Comparison of ENCODE assay signal across 11 cellular contexts in the genomic region with DNA sequence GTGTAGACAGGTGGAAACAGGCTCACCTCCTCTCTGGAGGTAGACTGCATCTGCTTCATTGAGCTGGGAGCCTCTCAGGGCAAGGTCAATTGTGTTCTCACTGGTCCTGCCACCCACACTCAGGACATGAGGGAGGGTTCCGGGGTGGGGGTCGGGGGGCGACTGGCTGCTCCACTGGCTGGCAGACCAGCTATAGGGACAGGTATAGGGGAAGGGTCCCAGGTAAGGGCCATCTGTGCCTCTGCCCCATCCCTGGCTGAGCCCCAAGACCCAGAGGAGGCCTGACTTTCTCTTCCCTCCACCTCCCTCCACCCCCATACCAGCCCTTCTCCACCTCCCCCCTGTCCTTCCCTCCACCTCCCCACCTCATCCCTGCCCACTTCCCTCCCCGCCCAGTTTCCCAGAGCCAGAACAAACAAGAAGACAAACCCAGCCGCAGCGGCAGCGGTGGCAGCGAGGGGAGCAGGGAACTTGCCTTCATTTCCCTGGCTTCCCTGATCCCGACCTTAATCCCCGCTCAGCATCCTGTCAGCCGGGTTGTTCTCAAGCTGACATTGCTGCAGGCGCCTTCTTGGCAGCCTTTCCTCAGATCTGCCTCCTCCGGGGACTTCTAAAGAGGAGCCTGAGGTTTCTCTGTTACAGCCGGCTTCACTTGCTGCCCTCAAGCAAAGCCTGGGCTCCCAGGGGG. TPM values are rescaled to one million over a fixed set of nuclear protein-coding genes. Genes with fewer than 3 reads are reported as not detected.
DNase-seq lines count a peak whose midpoint lies in the region; TF ChIP-seq lines count a peak whose summit lies in the region.
"Had no signal": no experiment of that assay in that cellular context is flagged by ENCODE, and none has a peak within 500 bp of the region (broad histone marks: within the 10 kb centered on the region; RNA-seq: fewer than 3 reads in every experiment).

No MANE protein-coding gene starts in this region.

- no peak for TF ChIP-seq CTCF in testis (IDR thresholded peaks at IDR 0.05)

- intact Hi-C loops in testis (cut with DNase I; ENCODE audit: low total_unique reads), result no loop called here

- H3K27ac ChIP-seq in testis, result no peak overlapping the region
- H3K27ac ChIP-seq: foreskin keratinocyte, tibial nerve had no signal

- peaks cover 13% of the 10 kb centered on the region for H3K4me1 ChIP-seq in testis
- H3K4me1 ChIP-seq: foreskin keratinocyte had no signal

- no peak overlapping the region for H3K4me3 ChIP-seq in testis
- H3K4me3 ChIP-seq: tibial nerve had no signal

- no peaks in the 10 kb centered on the region for H3K36me3 ChIP-seq in testis (ENCODE audit: low read depth, missing control alignments)
- H3K36me3 ChIP-seq: tibial nerve had no signal

- WGBS in testis, 2 donors, result 46 to 47% methylated on average over 14 of the region's 14 CpGs

- DNase-seq in DMS153 (lab: John Stamatoyannopoulos, UW), result peak; percentile 43
- DNase-seq in DMS153 treated with DMSO at 0.1 percent for 48 hours (lab: John Stamatoyannopoulos, UW; ENCODE audit: unreplicated experiment), result no peak
- peak; percentile 26 for DNase-seq in UCSD-AML1 (lab: John Stamatoyannopoulos, UW; ENCODE audit: unreplicated experiment)
- peak; percentile 45 for DNase-seq in iPS-NIHi7 (ENCODE audit: extremely low spot score)
- peak; percentile 44 for DNase-seq in testis
- no peak for DNase-seq in hypothalamus (lab: John Stamatoyannopoulos, UW)
- DNase-seq in occipital lobe (lab: John Stamatoyannopoulos, UW), result no peak
- DNase-seq in GDM1 (lab: John Stamatoyannopoulos, UW), result no peak
- DNase-seq: amygdala, foreskin keratinocyte had no signal

- no peaks in the 10 kb centered on the region for H3K27me3 ChIP-seq in testis

- H3K9me3 ChIP-seq in testis, result no peaks in the 10 kb centered on the region
- H3K9me3 ChIP-seq: tibial nerve had no signal

- no peak for TF ChIP-seq POLR2A in testis (IDR thresholded peaks at IDR 0.05)

RNA-seq across cellular contexts. Expression of gene FOXP4, which starts 18.3 kb away (rescaled TPM):
- total RNA-seq in testis (10 to 100 TPM; 39.7 to 50.2 TPM), occipital lobe (0.94 TPM)
- polyA plus RNA-seq in testis (ENCODE audit: insufficient read depth, low read depth, low replicate concordance), result 38.0 TPM

Comparison
In these comparisons a context has a peak if more than half of its experiments do, and no peak if none do; other contexts are left out.
1. DNase-seq: peak in DMS153 (single experiment), UCSD-AML1 (single experiment), iPS-NIHi7 (single experiment) and testis (single experiment); none in DMS153 treated with DMSO at 0.1 percent for 48 hours (single experiment), hypothalamus (0 of 51), occipital lobe (single experiment) and GDM1 (single experiment).
2. RNA of gene FOXP4, which starts 18.3 kb away (total RNA-seq): 39.7 to 50.2 TPM in testis; 0.94 TPM in occipital lobe (single experiment); every median in the first group is over 10 times any median in the second.